Comparison of ENCODE assay signal across 8 cellular contexts in genomic region chr7:2886900-2887299, GRCh38. TPM values are rescaled to one million over a fixed set of nuclear protein-coding genes. Genes with fewer than 3 reads are reported as not detected.
DNase-seq lines count a peak whose midpoint lies in the region; ATAC-seq and TF ChIP-seq lines count a peak whose summit lies in the region.

No MANE protein-coding gene starts in this region.

- intact Hi-C loops in activated naive CD4-positive, alpha-beta T cell treated with anti-CD3 and anti-CD28 coated beads for 36 hours (cut with micrococcal nuclease): loop anchor here (1.0 to 2.0 kb wide), 2 partner anchors 176 to 268 kb away; no protein-coding TSS in a partner anchor
- intact Hi-C loops in psoas muscle (cut with DNase I): no loop called here

- peak; percentile 32 for DNase-seq in NCI-H2107 treated with DMSO at 0.1 percent for 48 hours (lab: John Stamatoyannopoulos, UW; ENCODE audit: unreplicated experiment)
- DNase-seq in NCI-H2107 (lab: John Stamatoyannopoulos, UW): no peak
- peak; percentile 27 to 42 for DNase-seq in Kasumi-1 (lab: John Stamatoyannopoulos, UW)
- peak; percentile 78 for DNase-seq in activated naive CD4-positive, alpha-beta T cell treated with anti-CD3 and anti-CD28 coated beads for 36 hours
- peak; percentile 47 for DNase-seq in globus pallidus (ENCODE audit: low spot score)
- no peak for DNase-seq in psoas muscle

- no peak overlapping the region for H3K4me3 ChIP-seq in psoas muscle

- no peak overlapping the region for H3K27ac ChIP-seq in psoas muscle

- H3K27me3 ChIP-seq in psoas muscle (ENCODE audit: insufficient read depth in 3 of 3, low read length in 2 of 3): peaks cover 0 to 27% (median 0%) of the 10 kb centered on the region in 3 donors

- H3K27ac Mint-ChIP-seq in activated naive CD4-positive, alpha-beta T cell treated with anti-CD3 and anti-CD28 coated beads for 36 hours: no peak overlapping the region

- no peaks in the 10 kb centered on the region for H3K4me1 ChIP-seq in psoas muscle

- no peaks in the 10 kb centered on the region for H3K36me3 ChIP-seq in psoas muscle (ENCODE audit: insufficient read depth in 1 of 2, low read depth in 1 of 2)

- ATAC-seq in psoas muscle: peak in 1 of 4 donors; percentile 34
- ATAC-seq in GM21576 (IDR thresholded peaks at IDR 0.05; ENCODE audit: unreplicated experiment): no peak

- CTCF ChIA-PET in activated naive CD4-positive, alpha-beta T cell treated with anti-CD3 and anti-CD28 coated beads for 36 hours (lab: Charles Lee): interaction anchor here (0.6 to 2.5 kb wide), 8 partner anchors 9 to 284 kb away, joined by 3 to 12 read pairs (median 5); no protein-coding TSS in a partner anchor

- no peaks in the 10 kb centered on the region for H3K9me3 Mint-ChIP-seq in activated naive CD4-positive, alpha-beta T cell treated with anti-CD3 and anti-CD28 coated beads for 36 hours

- no peaks in the 10 kb centered on the region for H3K36me3 Mint-ChIP-seq in activated naive CD4-positive, alpha-beta T cell treated with anti-CD3 and anti-CD28 coated beads for 36 hours (ENCODE audit: low read depth)

- no peaks in the 10 kb centered on the region for H3K27me3 Mint-ChIP-seq in activated naive CD4-positive, alpha-beta T cell treated with anti-CD3 and anti-CD28 coated beads for 36 hours (ENCODE audit: low read depth)

- peak; percentile 26 for TF ChIP-seq CTCF in psoas muscle (IDR thresholded peaks at IDR 0.05)

- H3K9me3 ChIP-seq in psoas muscle: no peaks in the 10 kb centered on the region

- H3K4me1 Mint-ChIP-seq in activated naive CD4-positive, alpha-beta T cell treated with anti-CD3 and anti-CD28 coated beads for 36 hours (ENCODE audit: low read depth): peaks cover 3% of the 10 kb centered on the region

- H3K4me3 Mint-ChIP-seq in activated naive CD4-positive, alpha-beta T cell treated with anti-CD3 and anti-CD28 coated beads for 36 hours: no peak overlapping the region

- 20 to 24% (median 22%) methylated on average over 12 of the region's 12 CpGs for WGBS in psoas muscle, 3 donors

TF ChIP-seq in PFSK-1, 5 proteins besides CTCF, POLR2A, EP300 and RAD21:
- TF ChIP-seq SIN3A (IDR thresholded peaks at IDR 0.05; ENCODE audit: borderline replicate concordance, insufficient read depth, low read length) (no peak), FOXP2 (optimal IDR thresholded peaks at IDR 0.05; ENCODE audit: borderline replicate concordance, extremely low read depth, extremely low read length, insufficient read depth) (peak; percentile 75), REST (IDR thresholded peaks at IDR 0.05; ENCODE audit: insufficient read depth in 1 of 2, low read depth in 2 of 2, low read length in 2 of 2) (no peak), POLR2AphosphoS5 (IDR thresholded peaks at IDR 0.05; ENCODE audit: low read depth, low read length) (no peak)

RNA-seq across cellular contexts. Expression of gene GNA12, which starts 42.8 kb away (rescaled TPM):
- 55.8 TPM for polyA plus RNA-seq in PFSK-1 (2012; ENCODE audit: insufficient read length, low read depth)
- 10 to 100 TPM; 14.1 to 15.0 TPM for total RNA-seq in activated naive CD4-positive, alpha-beta T cell treated with anti-CD3 and anti-CD28 coated beads for 36 hours
- total RNA-seq in psoas muscle: 10 to 100 TPM; 14.6 to 20.2 (median 15.0) TPM
- 10 to 100 TPM in 2 of 3 donors, 1 to 10 TPM in 1; 7.1 to 19.3 (median 17.6) TPM for polyA plus RNA-seq in psoas muscle

Comparison
In these comparisons a context has a peak if more than half of its experiments do, and no peak if none do; other contexts are left out.
1. DNase-seq: peak in NCI-H2107 treated with DMSO at 0.1 percent for 48 hours (single experiment), Kasumi-1 (2 of 2), activated naive CD4-positive, alpha-beta T cell treated with anti-CD3 and anti-CD28 coated beads for 36 hours (single experiment) and globus pallidus (single experiment); none in NCI-H2107 (single experiment) and psoas muscle (0 of 2).